Comparison of ENCODE assay signal across 8 cellular contexts in the genomic region with DNA sequence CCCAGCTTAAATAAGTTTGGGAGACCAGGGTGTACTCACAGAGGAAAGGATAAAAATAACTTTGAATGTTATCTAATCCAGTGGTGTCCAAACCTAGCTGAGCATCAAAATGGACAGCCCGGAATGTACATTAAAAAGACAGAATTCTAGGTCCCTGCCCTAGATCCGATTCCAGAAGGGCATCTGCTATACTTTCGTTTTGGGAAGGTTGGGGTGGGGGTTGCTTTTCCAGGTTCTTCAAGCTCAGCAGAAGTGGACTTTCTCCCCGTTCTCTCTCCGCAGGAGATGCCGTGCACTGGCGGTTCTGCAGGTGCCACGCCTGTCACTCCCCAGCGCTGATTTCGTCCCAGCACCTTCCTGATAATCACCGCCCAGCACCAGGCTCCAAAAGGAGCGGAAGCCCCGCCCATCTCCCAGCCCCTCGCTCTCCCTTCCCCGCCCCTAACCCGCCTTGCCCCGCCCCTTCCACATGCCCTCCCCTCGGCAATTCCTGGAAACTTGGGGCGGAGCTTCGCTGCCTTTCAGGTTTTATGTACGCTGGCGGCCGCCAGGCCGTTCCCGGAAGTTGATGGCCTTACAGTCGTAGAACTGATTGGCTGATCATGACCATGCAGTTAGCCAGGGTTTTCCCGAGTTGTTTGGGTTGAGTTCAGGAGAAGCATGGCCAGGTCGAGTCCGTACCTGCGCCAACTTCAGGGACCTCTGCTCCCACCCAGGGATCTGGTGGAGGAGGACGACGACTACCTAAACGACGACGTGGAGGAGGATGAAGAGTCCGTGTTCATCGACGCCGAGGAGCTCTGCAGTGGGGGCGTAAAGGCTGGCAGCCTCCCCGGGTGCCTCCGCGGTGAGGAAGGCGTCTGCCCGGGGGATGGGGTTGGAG. TPM values are rescaled to one million over a fixed set of nuclear protein-coding genes. Genes with fewer than 3 reads are reported as not detected.
A peak's percentile ranks its signal among the peaks of the same experiment; 100 is the strongest.
DNase-seq lines count a peak whose midpoint lies in the region; ATAC-seq, FAIRE-seq and TF ChIP-seq lines count a peak whose summit lies in the region.

HELB (plus strand) TSS at position 550 of the 883 bp plus-strand sequence; CDS start at position 661, 111 bp downstream.

- peak; percentile 61 for DNase-seq in GM12891 (ENCODE audit: insufficient read length, low spot score)
- peak; percentile 91 for DNase-seq in NCI-H1417 treated with DMSO at 0.1 percent for 48 hours (lab: John Stamatoyannopoulos, UW)
- peak; percentile 90 to 97 for DNase-seq in SW 1271 (lab: John Stamatoyannopoulos, UW)
- DNase-seq in activated naive CD8-positive, alpha-beta T cell treated with anti-CD3 and anti-CD28 coated beads, Interleukin-2, amount 10 ng/mL, durations not matched to agents 7 days and 5 days: peak; percentile 93
- peak; percentile 99 for DNase-seq in Right ventricle myocardium superior
- DNase-seq in ovary: peak; percentile 97 to 99 (median 98)
- peak; percentile 98 to 99 for DNase-seq in thyroid gland

- H3K36me3 ChIP-seq in ovary: no peaks in the 10 kb centered on the region
- H3K36me3 ChIP-seq in thyroid gland: no peaks in the 10 kb centered on the region

- H3K9me3 ChIP-seq in ovary (no peaks in the 10 kb centered on the region), thyroid gland (no peaks in the 10 kb centered on the region)

- H3K9me3 Mint-ChIP-seq in activated naive CD8-positive, alpha-beta T cell treated with anti-CD3 and anti-CD28 coated beads, Interleukin-2, amount 10 ng/mL, durations not matched to agents 7 days and 5 days: no peaks in the 10 kb centered on the region

- H3K4me3 Mint-ChIP-seq in activated naive CD8-positive, alpha-beta T cell treated with anti-CD3 and anti-CD28 coated beads, Interleukin-2, amount 10 ng/mL, durations not matched to agents 7 days and 5 days: peak within 1 kb of the TSS; percentile 98

- H3K4me1 Mint-ChIP-seq in activated naive CD8-positive, alpha-beta T cell treated with anti-CD3 and anti-CD28 coated beads, Interleukin-2, amount 10 ng/mL, durations not matched to agents 7 days and 5 days: peaks cover 38% of the 10 kb centered on the region

- FAIRE-seq in GM12891 (lab: Jason Lieb, UNC): peak; percentile 98

- H3K27ac ChIP-seq in ovary (peak within 1 kb of the TSS in 1 of 2 donors; percentile 70), thyroid gland (peak within 1 kb of the TSS in 2 of 3 donors; percentile 24 to 52)

- peaks cover 25% of the 10 kb centered on the region for H3K36me3 Mint-ChIP-seq in activated naive CD8-positive, alpha-beta T cell treated with anti-CD3 and anti-CD28 coated beads, Interleukin-2, amount 10 ng/mL, durations not matched to agents 7 days and 5 days

- peak within 1 kb of the TSS; percentile 73 for H3K4me3 ChIP-seq in ovary
- peak within 1 kb of the TSS; percentile 50 to 63 (median 51) for H3K4me3 ChIP-seq in thyroid gland (replicated peaks in 1 of 3)

- H3K4me1 ChIP-seq in ovary (ENCODE audit: insufficient read depth): peaks cover 5% of the 10 kb centered on the region
- peaks cover 0 to 6% of the 10 kb centered on the region in 2 donors for H3K4me1 ChIP-seq in thyroid gland

- no peaks in the 10 kb centered on the region for H3K27me3 ChIP-seq in ovary
- no peaks in the 10 kb centered on the region for H3K27me3 ChIP-seq in thyroid gland

- 0% methylated on average over 45 of the region's 45 CpGs for WGBS in ovary, 3 donors
- WGBS in thyroid gland, 2 donors: 0 to 2% methylated on average over 43 to 45 of the region's 45 CpGs

- intact Hi-C loops in Right ventricle myocardium superior (cut with DNase I): no loop called here
- intact Hi-C loops in ovary (cut with DNase I): no loop called here
- intact Hi-C loops in thyroid gland (cut with DNase I): no loop called here

- peaks cover 3% of the 10 kb centered on the region for H3K27me3 Mint-ChIP-seq in activated naive CD8-positive, alpha-beta T cell treated with anti-CD3 and anti-CD28 coated beads, Interleukin-2, amount 10 ng/mL, durations not matched to agents 7 days and 5 days

- H3K27ac Mint-ChIP-seq in activated naive CD8-positive, alpha-beta T cell treated with anti-CD3 and anti-CD28 coated beads, Interleukin-2, amount 10 ng/mL, durations not matched to agents 7 days and 5 days: peak within 1 kb of the TSS; percentile 99

- TF ChIP-seq CTCF in ovary (IDR thresholded peaks at IDR 0.05) (no peak), thyroid gland (IDR thresholded peaks at IDR 0.05) (peak in 1 of 6 experiments; percentile 10)

- peak; percentile 88 for TF ChIP-seq POLR2A in GM12891 (IDR thresholded peaks at IDR 0.05; ENCODE audit: low read depth, low read length)
- TF ChIP-seq POLR2A in ovary (IDR thresholded peaks at IDR 0.05): no peak
- TF ChIP-seq POLR2A in thyroid gland (IDR thresholded peaks at IDR 0.05): peak in 1 of 2 donors; percentile 73

- TF ChIP-seq EP300 in ovary (IDR thresholded peaks at IDR 0.05): peak; percentile 42

- peak; percentile 94 for ATAC-seq in HG02798 (IDR thresholded peaks at IDR 0.05; ENCODE audit: poor library complexity, unreplicated experiment)
- ATAC-seq in activated naive CD8-positive, alpha-beta T cell treated with anti-CD3 and anti-CD28 coated beads, Interleukin-2, amount 10 ng/mL, durations not matched to agents 7 days and 5 days (ENCODE audit: low read depth): peak; percentile 79
- ATAC-seq in Right ventricle myocardium superior (ENCODE audit: poor library complexity): peak; percentile 100

- POLR2A ChIA-PET in activated naive CD8-positive, alpha-beta T cell treated with anti-CD3 and anti-CD28 coated beads, Interleukin-2, amount 10 ng/mL, durations not matched to agents 7 days and 5 days (lab: Charles Lee): interaction anchor here (0.6 to 4.1 kb wide), 18 partner anchors 8 to 174 kb away, joined by 3 to 96 read pairs (median 6); partner anchors contain the start of genes LLPH and TMBIM4

TF ChIP-seq in GM12891, 5 proteins besides CTCF, POLR2A, EP300 and RAD21:
- TF ChIP-seq POLR2AphosphoS5 (IDR thresholded peaks at IDR 0.05; ENCODE audit: low read depth, low read length): peak; percentile 88
- peak; percentile 37; the same call in 1 of the 2 replicates for TF ChIP-seq POU2F2 (IDR thresholded peaks at IDR 0.05; ENCODE audit: low read depth, low read length)
- TF ChIP-seq SPI1 (IDR thresholded peaks at IDR 0.05; ENCODE audit: low read depth, low read length): no peak
- peak; percentile 77 for TF ChIP-seq TAF1 (IDR thresholded peaks at IDR 0.05; ENCODE audit: low read depth, low read length)

RNA-seq across cellular contexts. Expression of gene HELB, which starts in this region (rescaled TPM):
- 2.0 TPM for polyA plus RNA-seq in GM12891 (2012; ENCODE audit: low read depth, missing spikeins)
- total RNA-seq in activated naive CD8-positive, alpha-beta T cell treated with anti-CD3 and anti-CD28 coated beads, Interleukin-2, amount 10 ng/mL, durations not matched to agents 7 days and 5 days: 10 to 100 TPM; 35.8 to 36.0 TPM
- total RNA-seq in Right ventricle myocardium superior (0.81 TPM), ovary (1 to 10 TPM; 2.6 to 6.7 (median 5.1) TPM), thyroid gland (1 to 10 TPM; 5.1 to 6.6 (median 5.9) TPM)
- 1 to 10 TPM; 1.1 to 1.4 TPM for polyA plus RNA-seq in ovary

Comparison
In these comparisons a context has a peak if more than half of its experiments do, and no peak if none do; other contexts are left out.
1. RNA of gene HELB (total RNA-seq): 35.8 to 36.0 TPM in activated naive CD8-positive, alpha-beta T cell treated with anti-CD3 and anti-CD28 coated beads, Interleukin-2, amount 10 ng/mL, durations not matched to agents 7 days and 5 days; 5.1 to 6.6 TPM in thyroid gland, 2.6 to 6.7 TPM in ovary and 0.81 TPM in Right ventricle myocardium superior (single experiment); every median in the first group is over 4 times any median in the second.
2. Peak in DNase-seq and ATAC-seq in Right ventricle myocardium superior; RNA of the gene not detected or under 1 TPM.
3. Peak in every context shown above with its lines, with median percentiles within 50 percentile points of each other: DNase-seq and ATAC-seq.